23 cellular contexts compared by ENCODE assay signal in genomic region chr6:13260831-13261230, GRCh38.
A peak's percentile ranks its signal among the peaks of the same experiment; 100 is the strongest.
DNase-seq lines count a peak whose midpoint lies in the region; ATAC-seq, FAIRE-seq and TF ChIP-seq lines count a peak whose summit lies in the region.
"Had no signal": no experiment of that assay in that cellular context is flagged by ENCODE, and none has a peak within 500 bp of the region (broad histone marks: within the 10 kb centered on the region; RNA-seq: fewer than 3 reads in every experiment).

No MANE protein-coding gene starts in this region.

- H3K9me3 ChIP-seq in CD4-positive, CD25-positive, alpha-beta regulatory T cell (ENCODE audit: control insufficient read depth in 2 of 2, low read length in 2 of 2): no peaks in the 10 kb centered on the region
- H3K9me3 ChIP-seq: A549, vagina had no signal

- no peak overlapping the region for H3K27ac ChIP-seq in CD4-positive, CD25-positive, alpha-beta regulatory T cell (ENCODE audit: insufficient read depth, low read length, poor library complexity, severe bottlenecking)
- H3K27ac ChIP-seq in HL-60 (replicated peaks): peak overlapping the region; percentile 57
- H3K27ac ChIP-seq: A549, breast epithelium, GM23248, SJSA1, vagina had no signal

- TF ChIP-seq CTCF in HL-60 (IDR thresholded peaks at IDR 0.05; ENCODE audit: insufficient read depth, low read length): no peak
- no peak for TF ChIP-seq CTCF in D721Med (IDR thresholded peaks at IDR 0.05; ENCODE audit: insufficient read depth, missing control alignments)

- no peaks in the 10 kb centered on the region for H3K27me3 Mint-ChIP-seq in CD4-positive, CD25-positive, alpha-beta regulatory T cell
- H3K27me3 Mint-ChIP-seq in naive B cell: no peaks in the 10 kb centered on the region
- H3K27me3 Mint-ChIP-seq: activated naive CD4-positive, alpha-beta T cell treated with anti-CD3 and anti-CD28 coated beads, Interleukin-2, amount 50 U/mL, for 24 hours had no signal

- H3K36me3 Mint-ChIP-seq in CD4-positive, CD25-positive, alpha-beta regulatory T cell: no peaks in the 10 kb centered on the region
- H3K36me3 Mint-ChIP-seq in naive B cell: peaks cover 9 to 13% of the 10 kb centered on the region in 2 donors

- FAIRE-seq in D721Med (lab: Jason Lieb, UNC): no peak
- FAIRE-seq: A549 had no signal

- H3K27me3 ChIP-seq in CD4-positive, CD25-positive, alpha-beta regulatory T cell (ENCODE audit: control insufficient read depth, insufficient read depth, low read length): no peaks in the 10 kb centered on the region
- H3K27me3 ChIP-seq in HL-60 (ENCODE audit: insufficient read depth, poor library complexity, severe bottlenecking): no peaks in the 10 kb centered on the region
- no peaks in the 10 kb centered on the region for H3K27me3 ChIP-seq in H7 (ENCODE audit: control insufficient read depth, insufficient read depth, low read length)
- H3K27me3 ChIP-seq: breast epithelium, SJSA1, vagina had no signal

- peaks cover 0 to 7% (median 0%) of the 10 kb centered on the region in 7 donors for H3K9me3 Mint-ChIP-seq in CD4-positive, CD25-positive, alpha-beta regulatory T cell
- H3K9me3 Mint-ChIP-seq in naive B cell: peaks cover 6 to 9% (median 8%) of the 10 kb centered on the region in 7 donors

- no peak overlapping the region for H3K4me3 ChIP-seq in CD4-positive, CD25-positive, alpha-beta regulatory T cell (ENCODE audit: low read depth, low read length)
- H3K4me3 ChIP-seq in HL-60 (replicated peaks; ENCODE audit: insufficient read depth, low read length) (no peak overlapping the region), H7 (ENCODE audit: insufficient read depth, low read depth, low read length) (no peak overlapping the region)
- H3K4me3 ChIP-seq: A549, breast epithelium, GM23248, SJSA1, vagina had no signal

- H3K4me1 Mint-ChIP-seq in CD4-positive, CD25-positive, alpha-beta regulatory T cell: peaks cover 0 to 13% (median 6%) of the 10 kb centered on the region in 4 donors
- peaks cover 72 to 96% (median 81%) of the 10 kb centered on the region in 3 donors for H3K4me1 Mint-ChIP-seq in naive B cell

- ATAC-seq in CD4-positive, CD25-positive, alpha-beta regulatory T cell (ENCODE audit: low read depth in 2 of 2): no peak
- ATAC-seq in GM18909 (IDR thresholded peaks at IDR 0.05; ENCODE audit: poor library complexity, unreplicated experiment): peak; percentile 34
- ATAC-seq in naive B cell (ENCODE audit: low read depth in 2 of 2): peak; percentile 19
- no peak for ATAC-seq in GM19397 (IDR thresholded peaks at IDR 0.05; ENCODE audit: unreplicated experiment)
- ATAC-seq: A549 had no signal

- peak overlapping the region in 2 of 3 donors; percentile 26 to 42 for H3K27ac Mint-ChIP-seq in CD4-positive, CD25-positive, alpha-beta regulatory T cell
- peak overlapping the region; percentile 83 to 100 (median 97) for H3K27ac Mint-ChIP-seq in naive B cell
- H3K27ac Mint-ChIP-seq: activated naive CD4-positive, alpha-beta T cell treated with anti-CD3 and anti-CD28 coated beads, Interleukin-2, amount 50 U/mL, for 24 hours had no signal

- H3K36me3 ChIP-seq in CD4-positive, CD25-positive, alpha-beta regulatory T cell (ENCODE audit: control insufficient read depth, insufficient read depth, low read length): no peaks in the 10 kb centered on the region
- no peaks in the 10 kb centered on the region for H3K36me3 ChIP-seq in H7 (replicated peaks; ENCODE audit: control insufficient read depth, insufficient read depth, low read length)
- H3K36me3 ChIP-seq: breast epithelium, SJSA1, vagina had no signal

- DNase-seq in CD4-positive, CD25-positive, alpha-beta regulatory T cell: no peak
- DNase-seq in HL-60 (ENCODE audit: low read depth in 1 of 2, low spot score in 1 of 2) (no peak), naive B cell (peak; percentile 68), H7 (no peak), NCI-H1417 treated with DMSO at 0.1 percent for 48 hours (lab: John Stamatoyannopoulos, UW) (no peak), D721Med (ENCODE audit: insufficient read length, low spot score) (no peak)
- DNase-seq: activated CD4-positive, alpha-beta T cell treated with anti-CD3 and anti-CD28 coated beads, Interleukin-2, amount 50 U/mL, for 48 hours; activated CD8-positive, alpha-beta memory T cell treated with anti-CD3 and anti-CD28 coated beads, Interleukin-2, amount 50 U/mL, for 48 hours; GM23248; hypothalamus; mesenchymal stem cell; NCI-H1436; NCI-H2081 treated with DMSO at 0.1 percent for 48 hours; NCI-H226; stimulated activated CD4-positive, alpha-beta T cell treated with anti-CD3 and anti-CD28 coated beads, Interleukin-4, amount 100 ng/mL, for 4 hours; stimulated activated naive CD8-positive, alpha-beta T cell treated with anti-CD3 and anti-CD28 coated beads, Interleukin-15, Interleukin-2, amounts not matched to agents 100 U/mL and 50 U/mL, for 24 hours had no signal

- H3K4me1 ChIP-seq in CD4-positive, CD25-positive, alpha-beta regulatory T cell (ENCODE audit: control insufficient read depth, insufficient read depth, low read length, poor library complexity, severe bottlenecking): no peaks in the 10 kb centered on the region
- H3K4me1 ChIP-seq: A549, breast epithelium, SJSA1, vagina had no signal

- no peak overlapping the region for H3K4me3 Mint-ChIP-seq in CD4-positive, CD25-positive, alpha-beta regulatory T cell
- H3K4me3 Mint-ChIP-seq in naive B cell: peak overlapping the region; percentile 66 to 93 (median 80)
- H3K4me3 Mint-ChIP-seq: activated naive CD4-positive, alpha-beta T cell treated with anti-CD3 and anti-CD28 coated beads, Interleukin-2, amount 50 U/mL, for 24 hours had no signal

Comparison
In these comparisons a context has a peak if more than half of its experiments do, and no peak if none do; other contexts are left out.
1. ATAC-seq: peak in GM18909 (single experiment) and naive B cell (2 of 2); none in CD4-positive, CD25-positive, alpha-beta regulatory T cell (0 of 2) and GM19397 (single experiment).
2. H3K4me3 Mint-ChIP-seq: peak in naive B cell (8 of 8); none in CD4-positive, CD25-positive, alpha-beta regulatory T cell (0 of 4).